ENCODE assay signal across 1 cellular context in genomic region chr3:4680881-4681300, GRCh38.
A peak's percentile ranks its signal among the peaks of the same experiment; 100 is the strongest.
TF ChIP-seq lines count a peak whose summit lies in the region.

No MANE protein-coding gene starts in this region.

TF ChIP-seq in K562, 482 proteins besides CTCF, POLR2A, EP300 and RAD21:
- TF ChIP-seq PRDM10 (IDR thresholded peaks at IDR 0.05; ENCODE audit: partially characterized antibody), result peak; percentile 86
- no peak for TF ChIP-seq ZSCAN32 (CRISPR knock-in tag; IDR thresholded peaks at IDR 0.05)
- no peak for TF ChIP-seq CHD2 (IDR thresholded peaks at IDR 0.05; ENCODE audit: low read depth, low read length)
